In genomic region chr10:126646101-126646500, GRCh38 we compare ENCODE assay signal across 18 cellular contexts. TPM values are rescaled to one million over a fixed set of nuclear protein-coding genes. Genes with fewer than 3 reads are reported as not detected.
DNase-seq lines count a peak whose midpoint lies in the region; ATAC-seq, FAIRE-seq and TF ChIP-seq lines count a peak whose summit lies in the region.
"Had no signal": no experiment of that assay in that cellular context is flagged by ENCODE, and none has a peak within 500 bp of the region (broad histone marks: within the 10 kb centered on the region; RNA-seq: fewer than 3 reads in every experiment).

No MANE protein-coding gene starts in this region.

- H3K4me3 ChIP-seq in AG10803 (ENCODE audit: low read length), result no peak overlapping the region
- H3K4me3 ChIP-seq in brain microvascular endothelial cell (ENCODE audit: low read depth, low read length), result no peak overlapping the region
- H3K4me3 ChIP-seq: HAP-1, lung had no signal

- in situ Hi-C loops in brain microvascular endothelial cell (cut with HindIII; ENCODE audit: low pct_ligation_motif_present, low sequenced_read_pairs), result no loop called here

- DNase-seq in AG10803 (ENCODE audit: low read depth), result peak; percentile 36
- peak; percentile 5 for DNase-seq in HTR-8/SVneo (ENCODE audit: insufficient read length, low spot score)
- peak; percentile 40 for DNase-seq in brain microvascular endothelial cell
- peak; percentile 6 for DNase-seq in glomerular visceral epithelial cell (ENCODE audit: extremely low spot score)
- no peak for DNase-seq in GM12892 (ENCODE audit: insufficient read length)
- DNase-seq: activated CD4-positive, alpha-beta T cell treated with anti-CD3 and anti-CD28 coated beads, Interleukin-2, amount 10 ng/mL, durations not matched to agents 24 days and 14 days; activated naive CD4-positive, alpha-beta T cell treated with anti-CD3 and anti-CD28 coated beads for 36 hours; effector memory CD4-positive, alpha-beta T cell; naive thymus-derived CD4-positive, alpha-beta T cell; NCI-H1930; stimulated activated naive CD4-positive, alpha-beta T cell treated with Interleukin-2 at 50 U/mL for 16 hours had no signal

- no peaks in the 10 kb centered on the region for H3K27me3 ChIP-seq in brain microvascular endothelial cell (replicated peaks)

- TF ChIP-seq CTCF in AG10803 (conservative IDR thresholded peaks at IDR 0.05; ENCODE audit: low read length) (no peak), brain microvascular endothelial cell (IDR thresholded peaks at IDR 0.05; ENCODE audit: low read depth, low read length, missing control alignments) (no peak)

- no peak for FAIRE-seq in HTR-8/SVneo (lab: Jason Lieb, UNC)
- FAIRE-seq in GM12892 (lab: Jason Lieb, UNC), result no peak
- FAIRE-seq: GM12891, TTC549 had no signal

- no peak for TF ChIP-seq POLR2A in GM12892 (IDR thresholded peaks at IDR 0.05; ENCODE audit: low read depth, low read length)

- no peak overlapping the region for H3K27ac ChIP-seq in brain microvascular endothelial cell

- ATAC-seq in GM19467 (IDR thresholded peaks at IDR 0.05; ENCODE audit: unreplicated experiment) (no peak), GM18520 (IDR thresholded peaks at IDR 0.05; ENCODE audit: unreplicated experiment) (no peak), HG02588 (IDR thresholded peaks at IDR 0.05; ENCODE audit: unreplicated experiment) (no peak)
- ATAC-seq: naive thymus-derived CD4-positive, alpha-beta T cell had no signal

- no peaks in the 10 kb centered on the region for H3K36me3 ChIP-seq in brain microvascular endothelial cell (replicated peaks)
- H3K36me3 ChIP-seq: HAP-1 had no signal

RNA-seq across cellular contexts. Expression of gene C10orf90, which starts 24.4 kb away (rescaled TPM):
- polyA plus RNA-seq in GM12892 (2012; ENCODE audit: missing spikeins), result not detected
- polyA plus RNA-seq: lung; naive thymus-derived CD4-positive, alpha-beta T cell had no signal
